In the genomic region with DNA sequence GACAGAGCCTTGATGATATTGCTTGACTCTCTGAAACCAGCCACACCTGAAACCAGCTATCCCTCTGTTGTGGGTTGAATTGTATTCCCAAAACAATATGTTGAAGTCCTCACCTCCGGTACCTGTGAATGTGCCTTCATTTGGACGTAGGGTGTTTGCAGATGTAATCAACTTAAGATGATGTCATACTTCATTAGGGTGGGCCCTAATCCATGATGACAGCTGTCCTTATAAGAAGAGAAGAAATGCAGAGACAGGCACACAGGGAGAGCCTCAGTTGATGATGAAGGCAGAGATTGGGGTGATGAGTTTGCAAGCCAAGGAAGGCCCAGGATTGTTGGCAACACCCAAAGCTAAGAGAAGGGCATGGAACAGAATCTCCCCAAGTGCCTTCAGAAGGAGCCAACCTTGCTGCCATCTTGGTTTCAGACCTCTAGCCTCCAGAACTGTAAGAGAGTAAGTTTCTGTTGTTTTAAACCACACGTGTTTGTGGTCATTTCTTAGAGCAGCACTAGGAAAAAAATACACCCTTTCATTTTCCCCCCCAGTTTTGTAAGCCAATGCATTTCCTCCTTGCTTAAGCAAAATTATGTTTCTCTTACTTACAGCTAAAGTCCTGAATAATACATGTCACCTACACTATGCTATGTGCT, we compare ENCODE assay signal across 23 cellular contexts.
"Had no signal": no experiment of that assay in that cellular context is flagged by ENCODE, and none has a peak within 500 bp of the region (broad histone marks: within the 10 kb centered on the region; RNA-seq: fewer than 3 reads in every experiment).

No MANE protein-coding gene starts in this region.

- H3K27me3 ChIP-seq: dorsolateral prefrontal cortex, neural progenitor cell, right atrium auricular region, sigmoid colon, tibial nerve, upper lobe of left lung had no signal

- ATAC-seq: mucosa of descending colon; stimulated activated memory B cell treated with anti-CD40 and anti-IgM and Interleukin-4, amounts not matched to agents 10 μg/mL and 1 μg/mL and 100 μg/mL, for 72 hours; stimulated activated naive CD8-positive, alpha-beta T cell treated with anti-CD3 and anti-CD28 coated beads, Interleukin-15, Interleukin-2, amounts not matched to agents 100 U/mL and 50 U/mL, for 24 hours had no signal

- H3K9me3 ChIP-seq: mucosa of descending colon, prostate gland had no signal

- H3K36me3 ChIP-seq: neural progenitor cell, prostate gland, right atrium auricular region, sigmoid colon, thoracic aorta, tibial nerve, upper lobe of left lung had no signal

- H3K4me1 ChIP-seq: neural progenitor cell, prostate gland, right atrium auricular region, sigmoid colon, tibial nerve, upper lobe of left lung had no signal

- H3K4me2 ChIP-seq: neural progenitor cell had no signal

- FAIRE-seq: colon, frontal cortex, keratinocyte, urothelium cell line had no signal

- DNase-seq: dorsolateral prefrontal cortex; effector CD4-positive, alpha-beta T cell; hypothalamus; immature natural killer cell; mucosa of descending colon; naive B cell; nucleus accumbens; sigmoid colon; stimulated activated CD4-positive, alpha-beta T cell treated with anti-CD3 and anti-CD28 coated beads, Interleukin-4, amount 100 ng/mL, for 4 hours; stimulated activated naive CD8-positive, alpha-beta T cell treated with anti-CD3 and anti-CD28 coated beads, Interleukin-15, Interleukin-2, amounts not matched to agents 100 U/mL and 50 U/mL, for 24 hours; substantia nigra; upper lobe of left lung had no signal

- H3K9ac ChIP-seq: neural progenitor cell had no signal

- H3K27ac ChIP-seq: neural progenitor cell, prostate gland, right atrium auricular region, sigmoid colon, thoracic aorta, tibial nerve, upper lobe of left lung had no signal

- H3K4me3 ChIP-seq: dorsolateral prefrontal cortex, lung, mucosa of descending colon, neural progenitor cell, prostate gland, right atrium auricular region, sigmoid colon, thoracic aorta, tibial nerve, upper lobe of left lung had no signal

- H2AFZ ChIP-seq: neural progenitor cell had no signal
